ENCODE assay signal across 8 cellular contexts in the genomic region with DNA sequence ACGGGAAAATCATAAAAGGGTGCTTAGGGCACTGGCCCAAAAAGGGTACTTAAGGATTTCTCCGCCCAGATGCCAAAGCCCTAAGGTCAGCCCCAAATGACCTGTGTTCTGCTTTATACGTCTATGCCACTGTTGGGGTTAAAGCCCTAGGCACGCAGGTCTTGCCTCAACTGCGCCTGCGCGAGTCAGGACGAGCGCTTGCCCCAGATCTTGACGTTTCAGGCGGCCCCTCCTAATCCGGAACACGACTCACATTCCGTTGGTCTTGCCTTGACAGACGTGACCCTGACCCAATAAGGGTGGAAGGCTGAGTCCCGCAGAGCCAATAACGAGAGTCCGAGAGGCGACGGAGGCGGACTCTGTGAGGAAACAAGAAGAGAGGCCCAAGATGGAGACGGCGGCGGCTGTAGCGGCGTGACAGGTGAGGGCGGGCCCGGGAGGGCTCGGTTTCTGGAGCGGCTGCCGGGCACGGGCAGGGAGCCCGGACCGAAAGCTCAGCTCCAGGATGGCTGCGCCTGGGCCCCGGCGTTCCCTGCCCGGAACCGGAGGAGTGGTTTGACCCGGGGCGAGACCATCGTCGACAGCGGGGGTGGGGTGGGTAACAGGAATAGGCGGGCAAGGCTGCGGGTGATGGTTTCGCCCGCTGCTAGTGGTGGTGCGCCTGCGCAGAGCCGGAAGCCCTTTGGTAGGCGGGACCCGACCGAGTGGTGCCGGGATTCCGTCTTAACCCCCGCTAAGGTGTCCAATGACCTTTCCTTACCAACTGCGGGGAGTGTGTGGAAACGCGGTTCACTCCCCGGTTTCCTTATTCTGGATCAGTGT. TPM values are rescaled to one million over a fixed set of nuclear protein-coding genes. Genes with fewer than 3 reads are reported as not detected.
DNase-seq lines count a peak whose midpoint lies in the region; ATAC-seq and TF ChIP-seq lines count a peak whose summit lies in the region.

A gene (plus strand): TSS at position 375 of the 822 bp plus-strand sequence. CDS start 1,763 bp downstream, outside the sequence.

- WGBS in esophagus, 2 donors: 1 to 27% methylated on average over 61 of the region's 61 CpGs

- H3K4me2 ChIP-seq in KMS-11: peak within 1 kb of the TSS; percentile 73

- TF ChIP-seq POLR2A in Peyer's patch (IDR thresholded peaks at IDR 0.05): peak in 1 of 2 donors; percentile 17

- TF ChIP-seq CTCF in KMS-11 (conservative IDR thresholded peaks at IDR 0.05; ENCODE audit: low read depth, low read length) (no peak), Peyer's patch (IDR thresholded peaks at IDR 0.05) (no peak)

- H3K27ac ChIP-seq in KMS-11 (peak within 1 kb of the TSS; percentile 78), Peyer's patch (peak within 1 kb of the TSS; percentile 90 to 94 (median 92)), esophagus (ENCODE audit: low read depth in 2 of 2, low read length in 1 of 2) (peak within 1 kb of the TSS; percentile 93 to 98), muscle layer of colon (ENCODE audit: low read depth, low read length) (peak within 1 kb of the TSS; percentile 80)

- H4K20me1 ChIP-seq in KMS-11 (ENCODE audit: insufficient read depth): no peaks in the 10 kb centered on the region

- peak within 1 kb of the TSS; percentile 78 for H2AFZ ChIP-seq in KMS-11 (ENCODE audit: low read depth)

- H3K4me3 ChIP-seq in KMS-11 (IDR thresholded peaks at IDR 0.05; ENCODE audit: insufficient read depth, low read depth, low read length): no peak within 1 kb of the TSS
- H3K4me3 ChIP-seq in Peyer's patch: peak within 1 kb of the TSS; percentile 54 to 78 (median 60)
- peak within 1 kb of the TSS; percentile 44 to 66 for H3K4me3 ChIP-seq in esophagus (ENCODE audit: low read depth in 1 of 2, low read length in 2 of 2)
- peak within 1 kb of the TSS; percentile 77 to 83 for H3K4me3 ChIP-seq in muscle layer of colon (ENCODE audit: low read depth in 1 of 2, low read length in 2 of 2)

- DNase-seq in DMS53 treated with DMSO at 0.1 percent for 48 hours (lab: John Stamatoyannopoulos, UW; ENCODE audit: unreplicated experiment) (peak; percentile 93), Peyer's patch (peak; percentile 91 to 98 (median 93))
- peak; percentile 96 to 98 for DNase-seq in activated T-cell treated with anti-CD3 and anti-CD28 coated beads, Interleukin-2, amount 50 U/mL, for 48 hours
- peak; percentile 80 for DNase-seq in stimulated activated CD8-positive, alpha-beta memory T cell treated with anti-CD3 and anti-CD28 coated beads, Interleukin-7, amount 100 ng/mL, for 24 hours (ENCODE audit: low read depth)

- H3K9me3 ChIP-seq in Peyer's patch: no peaks in the 10 kb centered on the region
- peaks cover 0 to 2% of the 10 kb centered on the region in 2 donors for H3K9me3 ChIP-seq in esophagus (ENCODE audit: control insufficient read depth in 2 of 2, insufficient read depth in 1 of 2, low read depth in 1 of 2, low read length in 1 of 2)
- no peaks in the 10 kb centered on the region for H3K9me3 ChIP-seq in muscle layer of colon (ENCODE audit: low read length)

- no peaks in the 10 kb centered on the region for H3K36me3 ChIP-seq in KMS-11 (ENCODE audit: insufficient read depth)
- H3K36me3 ChIP-seq in Peyer's patch: peaks cover 0 to 17% (median 0%) of the 10 kb centered on the region in 3 donors
- peaks cover 4 to 5% of the 10 kb centered on the region in 2 donors for H3K36me3 ChIP-seq in esophagus (ENCODE audit: control insufficient read depth in 2 of 2, insufficient read depth in 2 of 2, low read length in 1 of 2)
- H3K36me3 ChIP-seq in muscle layer of colon (ENCODE audit: insufficient read depth, low read length): peaks cover 13% of the 10 kb centered on the region

- H3K27me3 ChIP-seq in KMS-11 (ENCODE audit: insufficient read depth, low read depth): no peaks in the 10 kb centered on the region
- no peaks in the 10 kb centered on the region for H3K27me3 ChIP-seq in Peyer's patch
- no peaks in the 10 kb centered on the region for H3K27me3 ChIP-seq in esophagus (ENCODE audit: control insufficient read depth in 1 of 2, insufficient read depth in 2 of 2, low read length in 2 of 2)
- peaks cover 0 to 4% of the 10 kb centered on the region in 2 donors for H3K27me3 ChIP-seq in muscle layer of colon (ENCODE audit: control insufficient read depth in 1 of 2, insufficient read depth in 2 of 2, low read length in 2 of 2)

- H3K9ac ChIP-seq in KMS-11: peak within 1 kb of the TSS; percentile 71; the same call in 1 of the 2 replicates
- H3K9ac ChIP-seq in muscle layer of colon (ENCODE audit: low read length): peak within 1 kb of the TSS; percentile 3

- H3K79me2 ChIP-seq in KMS-11 (ENCODE audit: insufficient read depth, low read depth): peaks cover 4% of the 10 kb centered on the region; the same call in 1 of the 2 replicates

- peak; percentile 88 for ATAC-seq in GM21737 (IDR thresholded peaks at IDR 0.05; ENCODE audit: unreplicated experiment)

- peaks cover 26% of the 10 kb centered on the region for H3K4me1 ChIP-seq in KMS-11 (ENCODE audit: low read depth, poor library complexity, severe bottlenecking)
- no peaks in the 10 kb centered on the region for H3K4me1 ChIP-seq in Peyer's patch
- no peaks in the 10 kb centered on the region for H3K4me1 ChIP-seq in esophagus (ENCODE audit: control insufficient read depth in 2 of 2, insufficient read depth in 2 of 2, low read length in 1 of 2)
- H3K4me1 ChIP-seq in muscle layer of colon (ENCODE audit: insufficient read depth, low read length): no peaks in the 10 kb centered on the region

RNA-seq across cellular contexts. Expression of the gene that starts here (rescaled TPM):
- 10 to 100 TPM; 55.7 to 78.4 (median 72.5) TPM for total RNA-seq in Peyer's patch
- polyA plus RNA-seq in esophagus: 10 to 100 TPM; 20.9 to 24.3 TPM
